ENCODE assay signal across 8 cellular contexts in the genomic region with DNA sequence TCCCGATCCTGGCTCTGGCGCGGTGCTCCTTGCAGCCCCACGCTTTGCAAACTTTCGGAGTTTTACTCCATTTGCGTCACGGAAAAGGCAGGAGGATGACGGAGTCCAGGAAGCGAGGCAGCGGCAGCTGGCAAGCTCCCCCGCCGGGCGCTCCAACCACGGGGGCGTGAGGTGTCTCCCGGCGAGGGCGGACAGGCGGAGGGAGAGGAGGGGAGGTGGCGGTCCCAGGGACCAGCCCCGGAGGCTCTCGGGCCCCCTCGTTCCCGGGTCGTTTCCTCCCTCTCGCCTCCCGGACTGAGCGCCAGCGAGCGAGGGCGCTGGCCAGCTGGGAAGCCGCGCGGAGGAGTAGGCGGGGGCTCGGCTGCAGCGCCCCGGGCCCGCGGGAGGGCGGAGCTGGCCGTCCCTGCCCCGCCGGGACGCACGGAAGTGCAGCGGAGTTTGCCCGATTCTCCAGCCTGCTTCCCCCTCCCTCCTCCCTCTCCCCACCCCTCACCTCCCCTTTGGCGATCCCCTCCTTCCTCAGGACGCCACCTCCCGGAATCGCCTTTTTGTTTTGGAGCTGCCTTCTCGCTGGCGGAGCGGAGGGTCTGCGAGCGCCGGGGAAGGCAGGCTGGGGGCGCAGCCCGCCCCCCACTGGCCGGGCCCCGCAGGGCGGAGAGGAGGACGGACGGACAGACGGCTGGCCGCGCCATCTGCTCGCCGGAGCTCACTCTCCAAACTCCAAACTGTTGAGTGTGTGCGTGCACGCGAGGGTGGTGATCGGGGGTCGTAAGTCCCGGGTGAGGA. TPM values are rescaled to one million over a fixed set of nuclear protein-coding genes. Genes with fewer than 3 reads are reported as not detected.
A peak's percentile ranks its signal among the peaks of the same experiment; 100 is the strongest.
DNase-seq lines count a peak whose midpoint lies in the region; ATAC-seq, FAIRE-seq and TF ChIP-seq lines count a peak whose summit lies in the region.

A gene with protein sequence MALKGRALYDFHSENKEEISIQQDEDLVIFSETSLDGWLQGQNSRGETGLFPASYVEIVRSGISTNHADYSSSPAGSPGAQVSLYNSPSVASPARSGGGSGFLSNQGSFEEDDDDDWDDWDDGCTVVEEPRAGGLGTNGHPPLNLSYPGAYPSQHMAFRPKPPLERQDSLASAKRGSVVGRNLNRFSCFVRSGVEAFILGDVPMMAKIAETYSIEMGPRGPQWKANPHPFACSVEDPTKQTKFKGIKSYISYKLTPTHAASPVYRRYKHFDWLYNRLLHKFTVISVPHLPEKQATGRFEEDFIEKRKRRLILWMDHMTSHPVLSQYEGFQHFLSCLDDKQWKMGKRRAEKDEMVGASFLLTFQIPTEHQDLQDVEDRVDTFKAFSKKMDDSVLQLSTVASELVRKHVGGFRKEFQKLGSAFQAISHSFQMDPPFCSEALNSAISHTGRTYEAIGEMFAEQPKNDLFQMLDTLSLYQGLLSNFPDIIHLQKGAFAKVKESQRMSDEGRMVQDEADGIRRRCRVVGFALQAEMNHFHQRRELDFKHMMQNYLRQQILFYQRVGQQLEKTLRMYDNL (plus strand): TSS at position 543 of the 786 bp plus-strand sequence. CDS start 1,191 bp downstream, outside the sequence.

- H2AK5ac ChIP-seq in IMR-90 (ENCODE audit: low read depth, low read length), result peak within 1 kb of the TSS; percentile 91

- H3K23ac ChIP-seq in IMR-90 (ENCODE audit: low read depth, low read length), result peak within 1 kb of the TSS; percentile 99

- 0 out of 2 replicates have a peak within 1 kb of the TSS, but pooled peaks have one; percentile 47 for H2BK20ac ChIP-seq in IMR-90 (ENCODE audit: low read depth, low read length)

- dilution Hi-C loops in IMR-90 (cut with HindIII; ENCODE audit: low sequenced_read_pairs, unreplicated experiment), result no loop called here

- H4K91ac ChIP-seq in IMR-90 (ENCODE audit: insufficient read depth, low read depth, low read length), result peak within 1 kb of the TSS; percentile 97

- peak; percentile 81 for ATAC-seq in IMR-90 (ENCODE audit: low read depth)
- peak; percentile 89 to 91 for ATAC-seq in right cardiac atrium

- H3K36me3 Mint-ChIP-seq in T-helper 1 cell treated with Interleukin-12 subunit alpha and Interleukin-12 subunit beta and Interleukin-4 antibody, amounts not matched to agents 30 μg/mL and 1 μg/mL, for 36 hours (ENCODE audit: low read depth), result no peaks in the 10 kb centered on the region
- H3K36me3 Mint-ChIP-seq in astrocyte (ENCODE audit: low read depth, unreplicated experiment), result peaks cover 19% of the 10 kb centered on the region

- H3K27ac ChIP-seq in IMR-90 (ENCODE audit: insufficient read depth, low read length), result peak within 1 kb of the TSS; percentile 94
- peak within 1 kb of the TSS; percentile 94 for H3K27ac ChIP-seq in astrocyte (ENCODE audit: low read depth, low read length)
- H3K27ac ChIP-seq in right cardiac atrium (ENCODE audit: low read length), result peak within 1 kb of the TSS; percentile 95
- peak within 1 kb of the TSS; percentile 92 to 93 for H3K27ac ChIP-seq in prostate gland
- peak within 1 kb of the TSS; percentile 93 for H3K27ac ChIP-seq in vagina

- H3K4me1 Mint-ChIP-seq in T-helper 1 cell treated with Interleukin-12 subunit alpha and Interleukin-12 subunit beta and Interleukin-4 antibody, amounts not matched to agents 30 μg/mL and 1 μg/mL, for 36 hours (ENCODE audit: low read depth), result peaks cover 24% of the 10 kb centered on the region
- peaks cover 46% of the 10 kb centered on the region for H3K4me1 Mint-ChIP-seq in astrocyte (ENCODE audit: low read depth, unreplicated experiment)

- H3K18ac ChIP-seq in IMR-90 (ENCODE audit: low read depth, low read length), result peak within 1 kb of the TSS; percentile 95

- peak within 1 kb of the TSS; percentile 84 for H3K4me3 Mint-ChIP-seq in T-helper 1 cell treated with Interleukin-12 subunit alpha and Interleukin-12 subunit beta and Interleukin-4 antibody, amounts not matched to agents 30 μg/mL and 1 μg/mL, for 36 hours
- H3K4me3 Mint-ChIP-seq in astrocyte (ENCODE audit: unreplicated experiment), result peak within 1 kb of the TSS; percentile 93

- TF ChIP-seq CTCF in IMR-90 (conservative IDR thresholded peaks at IDR 0.05; ENCODE audit: low read depth, low read length) (peak; percentile 49), astrocyte (IDR thresholded peaks at IDR 0.05; ENCODE audit: insufficient read depth, low read depth, low read length) (peak; percentile 17), prostate gland (IDR thresholded peaks at IDR 0.05) (peak; percentile 40 to 54 (median 42)), vagina (IDR thresholded peaks at IDR 0.05) (peak in 2 of 3 experiments; percentile 27 to 38)

- peaks cover 3% of the 10 kb centered on the region for H3K27me3 Mint-ChIP-seq in T-helper 1 cell treated with Interleukin-12 subunit alpha and Interleukin-12 subunit beta and Interleukin-4 antibody, amounts not matched to agents 30 μg/mL and 1 μg/mL, for 36 hours (ENCODE audit: low read depth)
- H3K27me3 Mint-ChIP-seq in astrocyte (ENCODE audit: low read depth, unreplicated experiment), result no peaks in the 10 kb centered on the region

- peak; percentile 84 for TF ChIP-seq POLR2A in IMR-90 (IDR thresholded peaks at IDR 0.05; ENCODE audit: low read depth, low read length)
- TF ChIP-seq POLR2A in prostate gland (IDR thresholded peaks at IDR 0.05), result peak; percentile 85
- peak in 1 of 2 donors; percentile 53 for TF ChIP-seq POLR2A in vagina (IDR thresholded peaks at IDR 0.05)

- H4K20me1 ChIP-seq in IMR-90 (ENCODE audit: insufficient read depth, low read length) (peaks cover 40% of the 10 kb centered on the region), astrocyte (ENCODE audit: insufficient read depth, low read length) (peaks cover 40% of the 10 kb centered on the region)

- BruUV-seq in IMR-90 (replicated peaks; lab: Mats Ljungman, UMichigan), result no TSS peak

- no peaks in the 10 kb centered on the region for H3K9me3 ChIP-seq in IMR-90 (ENCODE audit: control insufficient read depth, insufficient read depth, low read length)
- no peaks in the 10 kb centered on the region for H3K9me3 ChIP-seq in astrocyte (ENCODE audit: insufficient read depth, low read depth, low read length)
- no peaks in the 10 kb centered on the region for H3K9me3 ChIP-seq in right cardiac atrium (ENCODE audit: control insufficient read depth, low read length)
- no peaks in the 10 kb centered on the region for H3K9me3 ChIP-seq in prostate gland
- no peaks in the 10 kb centered on the region for H3K9me3 ChIP-seq in vagina

- WGBS in IMR-90 (ENCODE audit: extremely low coverage in 2 of 2, insufficient read length in 1 of 2), 2 experiments, result 0% methylated on average over 13 of the region's 76 CpGs; no CpG with 5 or more reads in 1 of the 2 experiments
- WGBS in right cardiac atrium, result under 1% methylated on average over 76 of the region's 76 CpGs
- under 1% methylated on average over 69 of the region's 76 CpGs for WGBS in prostate gland

- H3K27ac Mint-ChIP-seq in T-helper 1 cell treated with Interleukin-12 subunit alpha and Interleukin-12 subunit beta and Interleukin-4 antibody, amounts not matched to agents 30 μg/mL and 1 μg/mL, for 36 hours, result peak within 1 kb of the TSS; percentile 68
- H3K27ac Mint-ChIP-seq in astrocyte (ENCODE audit: unreplicated experiment), result peak within 1 kb of the TSS; percentile 89

- peak within 1 kb of the TSS; percentile 91 to 95 for H4K8ac ChIP-seq in IMR-90 (ENCODE audit: low read depth in 2 of 2, low read length in 2 of 2)

- TF ChIP-seq RAD21 in IMR-90 (IDR thresholded peaks at IDR 0.05; ENCODE audit: low read length), result peak; percentile 24; the same call in 1 of the 2 replicates

- peaks cover 37% of the 10 kb centered on the region for H3K4me1 ChIP-seq in IMR-90 (ENCODE audit: control insufficient read depth, insufficient read depth, low read length)
- peaks cover 53% of the 10 kb centered on the region for H3K4me1 ChIP-seq in astrocyte (ENCODE audit: insufficient read depth, low read length)
- peaks cover 36% of the 10 kb centered on the region for H3K4me1 ChIP-seq in right cardiac atrium (ENCODE audit: control insufficient read depth, insufficient read depth, low read length)
- peaks cover 37% of the 10 kb centered on the region for H3K4me1 ChIP-seq in prostate gland (replicated peaks)
- H3K4me1 ChIP-seq in vagina, result peaks cover 57% of the 10 kb centered on the region

- H3K79me2 ChIP-seq in astrocyte (ENCODE audit: insufficient read depth, low read length), result peaks cover 58% of the 10 kb centered on the region

- H3K9ac ChIP-seq in IMR-90 (ENCODE audit: low read depth, low read length) (peak within 1 kb of the TSS; percentile 99), astrocyte (ENCODE audit: low read length) (peak within 1 kb of the TSS; percentile 98)

- H3K4me3 ChIP-seq in IMR-90 (ENCODE audit: insufficient read depth, low read depth, low read length), result peak within 1 kb of the TSS; percentile 88
- H3K4me3 ChIP-seq in astrocyte (ENCODE audit: insufficient read depth, low read depth, low read length), result peak within 1 kb of the TSS; percentile 92
- H3K4me3 ChIP-seq in right cardiac atrium (ENCODE audit: low read length), result peak within 1 kb of the TSS; percentile 67
- peak within 1 kb of the TSS; percentile 70 to 77 for H3K4me3 ChIP-seq in prostate gland
- peak within 1 kb of the TSS; percentile 67 to 70 for H3K4me3 ChIP-seq in vagina

- peak within 1 kb of the TSS; percentile 94 for H2AFZ ChIP-seq in IMR-90 (replicated peaks; ENCODE audit: low read length, poor library complexity)
- H2AFZ ChIP-seq in astrocyte (ENCODE audit: low read depth, low read length), result peak within 1 kb of the TSS; percentile 78

- H3K14ac ChIP-seq in IMR-90 (replicated peaks; ENCODE audit: low read depth, low read length), result peak within 1 kb of the TSS; percentile 99

- peak; percentile 88 for DNase-seq in ELF-1 (ENCODE audit: low read depth, low spot score)
- DNase-seq in IMR-90, result peak; percentile 89
- peak; percentile 82 for DNase-seq in astrocyte (ENCODE audit: low read depth)
- peak; percentile 90 to 95 (median 94) for DNase-seq in right cardiac atrium
- peak; percentile 76 for DNase-seq in prostate gland (ENCODE audit: low spot score)
- peak in 1 of 2 donors; percentile 91 for DNase-seq in vagina (ENCODE audit: extremely low spot score in 2 of 2)
- no peak for DNase-seq in NCI-H2029 treated with DMSO at 0.1 percent for 48 hours (lab: John Stamatoyannopoulos, UW)

- H3K4me2 ChIP-seq in IMR-90 (ENCODE audit: low read depth, low read length), result peak within 1 kb of the TSS; percentile 92
- peak within 1 kb of the TSS; percentile 96 for H3K4me2 ChIP-seq in astrocyte (ENCODE audit: low read length)

- peak within 1 kb of the TSS; percentile 88; the same call in 2 of the 3 replicates for H2BK15ac ChIP-seq in IMR-90 (ENCODE audit: low read depth, low read length)

- no peaks in the 10 kb centered on the region for H3K9me3 Mint-ChIP-seq in T-helper 1 cell treated with Interleukin-12 subunit alpha and Interleukin-12 subunit beta and Interleukin-4 antibody, amounts not matched to agents 30 μg/mL and 1 μg/mL, for 36 hours
- H3K9me3 Mint-ChIP-seq in astrocyte (ENCODE audit: unreplicated experiment), result no peaks in the 10 kb centered on the region

- no peaks in the 10 kb centered on the region for H3K27me3 ChIP-seq in IMR-90 (ENCODE audit: control insufficient read depth, insufficient read depth, low read length)
- H3K27me3 ChIP-seq in astrocyte (ENCODE audit: insufficient read depth, low read length), result no peaks in the 10 kb centered on the region
- H3K27me3 ChIP-seq in right cardiac atrium (ENCODE audit: control insufficient read depth, insufficient read depth), result no peaks in the 10 kb centered on the region
- H3K27me3 ChIP-seq in prostate gland (replicated peaks; ENCODE audit: insufficient read depth), result no peaks in the 10 kb centered on the region
- no peaks in the 10 kb centered on the region for H3K27me3 ChIP-seq in vagina

- no peak for FAIRE-seq in astrocyte (lab: Jason Lieb, UNC)

- peaks cover 26 to 69% of the 10 kb centered on the region in 2 experiments for H3K79me1 ChIP-seq in IMR-90 (ENCODE audit: low read depth in 1 of 2, low read length in 2 of 2)

- peak within 1 kb of the TSS; percentile 95 for H2BK5ac ChIP-seq in IMR-90 (ENCODE audit: low read depth, low read length, poor library complexity, severe bottlenecking)

- H2BK120ac ChIP-seq in IMR-90 (ENCODE audit: low read depth, low read length), result peak within 1 kb of the TSS; percentile 85

- peak within 1 kb of the TSS; percentile 99 for H3K4ac ChIP-seq in IMR-90 (ENCODE audit: low read depth, low read length)

- in situ Hi-C loops in IMR-90 (cut with MboI; ENCODE audit: low sequenced_read_pairs), result no loop called here

- POLR2A ChIA-PET in IMR-90 (lab: Charles Lee; ENCODE audit: unreplicated experiment), result interaction anchor here (0.6 to 1.1 kb wide), 5 partner anchors 9 to 535 kb away, joined by 3 to 4 read pairs (median 3); no protein-coding TSS in a partner anchor

- peak within 1 kb of the TSS; percentile 88 for H4K5ac ChIP-seq in IMR-90 (ENCODE audit: low read depth, low read length)

- H3K36me3 ChIP-seq in IMR-90 (ENCODE audit: control insufficient read depth, insufficient read depth, low read length), result peaks cover 26% of the 10 kb centered on the region
- H3K36me3 ChIP-seq in astrocyte (ENCODE audit: insufficient read depth, low read length), result no peaks in the 10 kb centered on the region
- no peaks in the 10 kb centered on the region for H3K36me3 ChIP-seq in prostate gland
- peaks cover 0 to 7% of the 10 kb centered on the region in 2 donors for H3K36me3 ChIP-seq in vagina

- peak within 1 kb of the TSS; percentile 93 for H3K56ac ChIP-seq in IMR-90 (ENCODE audit: extremely low read depth, insufficient read depth, low read length)

- H2AK9ac ChIP-seq in IMR-90 (replicated peaks; ENCODE audit: low read depth, low read length, poor library complexity), result peak within 1 kb of the TSS; percentile 100

- intact Hi-C loops in IMR-90 (cut with micrococcal nuclease) (loop anchor here (1.0 kb wide), 3 partner anchors 14 to 36 kb away; no protein-coding TSS in a partner anchor), right cardiac atrium (cut with DNase I) (no loop called here), prostate gland (cut with DNase I) (loop anchor here (5.0 kb wide), 1 partner anchor 70 kb away; a partner anchor contains a TSS), vagina (cut with DNase I) (no loop called here)

- CTCF ChIA-PET in IMR-90 (lab: Yijun Ruan, JAX), result interaction anchor here (0.7 to 1.2 kb wide), 2 partner anchors 10 to 35 kb away, joined by 3 to 4 read pairs; no protein-coding TSS in a partner anchor

- peaks cover 32% of the 10 kb centered on the region for H3K9me1 ChIP-seq in IMR-90 (ENCODE audit: insufficient read depth, low read length)

RNA-seq across cellular contexts. Expression of the gene that starts here (rescaled TPM):
- total RNA-seq in IMR-90 (2012; rRNA removed), result 11.9 and 12.7 TPM in 2 replicates
- 12.5 and 14.6 TPM in 2 replicates for polyA plus RNA-seq in IMR-90 (2012; rRNA removed)
- polyA plus RNA-seq in IMR-90 (2012; cell fraction: cytosol; rRNA removed), result 5.1 and 11.2 TPM in 2 replicates
- 27.3 and 29.8 TPM in 2 replicates for polyA plus RNA-seq in IMR-90 (2012; cell fraction: nucleus; rRNA removed; ENCODE audit: low replicate concordance)
- 22.3 and 25.6 TPM in 2 replicates for total RNA-seq in astrocyte
- 10 to 100 TPM; 14.6 to 18.4 (median 17.8) TPM for total RNA-seq in right cardiac atrium
- 13.2 TPM for polyA plus RNA-seq in right cardiac atrium
- total RNA-seq in prostate gland, result 10 to 100 TPM; 23.6 to 25.6 TPM
- 23.6 TPM for total RNA-seq in vagina

Comparison
In these comparisons a context has a peak if more than half of its experiments do, and no peak if none do; other contexts are left out.
1. intact Hi-C loops: an anchor here in IMR-90 (1.0 kb wide) and prostate gland (5.0 kb wide); none called in right cardiac atrium and vagina.